15 cellular contexts compared by ENCODE assay signal in the genomic region with DNA sequence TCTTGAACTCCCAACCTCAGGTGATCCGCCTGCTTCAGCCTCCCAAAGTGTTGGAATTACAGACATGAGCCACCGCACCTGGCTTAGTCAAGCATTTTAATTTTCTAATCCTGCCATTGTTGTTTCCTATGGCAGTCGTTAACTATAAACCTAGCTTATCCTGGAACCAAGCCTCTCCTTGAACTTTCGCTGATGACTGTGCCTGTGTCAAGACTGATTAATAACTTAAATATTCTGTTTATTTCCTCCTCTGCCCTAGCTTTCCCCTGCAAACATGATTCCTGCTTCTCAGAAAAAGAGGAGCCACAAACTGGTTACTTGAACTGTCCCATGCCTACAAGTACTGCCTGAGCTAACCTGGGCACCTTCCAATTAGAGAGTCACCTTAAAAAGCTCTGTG. TPM values are rescaled to one million over a fixed set of nuclear protein-coding genes. Genes with fewer than 3 reads are reported as not detected.
DNase-seq lines count a peak whose midpoint lies in the region; ATAC-seq and TF ChIP-seq lines count a peak whose summit lies in the region.
"Had no signal": no experiment of that assay in that cellular context is flagged by ENCODE, and none has a peak within 500 bp of the region (broad histone marks: within the 10 kb centered on the region; RNA-seq: fewer than 3 reads in every experiment).

No MANE protein-coding gene starts in this region.

- ATAC-seq in HG03342 (IDR thresholded peaks at IDR 0.05; ENCODE audit: unreplicated experiment): no peak

- no peaks in the 10 kb centered on the region for H3K27me3 ChIP-seq in PC-9 (ENCODE audit: insufficient read depth, low read depth)
- H3K27me3 ChIP-seq: tibial nerve had no signal

- H3K9me3 ChIP-seq in PC-9 (ENCODE audit: insufficient read depth, low read depth): no peaks in the 10 kb centered on the region
- H3K9me3 ChIP-seq: tibial nerve had no signal

- no peaks in the 10 kb centered on the region for H4K20me1 ChIP-seq in PC-9 (ENCODE audit: insufficient read depth)

- H3K4me2 ChIP-seq in PC-9: no peak overlapping the region

- intact Hi-C loops in PC-9 (cut with micrococcal nuclease; ENCODE audit: unreplicated experiment): no loop called here

- H3K36me3 ChIP-seq in PC-9 (ENCODE audit: low read depth): no peaks in the 10 kb centered on the region
- H3K36me3 ChIP-seq: tibial nerve had no signal

- no peaks in the 10 kb centered on the region for H3K79me2 ChIP-seq in PC-9 (ENCODE audit: low read depth)

- no peak overlapping the region; the same call in 1 of the 2 replicates for H2AFZ ChIP-seq in PC-9

- peak overlapping the region; percentile 50 for H3K27ac ChIP-seq in PC-9
- H3K27ac ChIP-seq in epithelial cell of prostate: peak overlapping the region; percentile 40

- CTCF ChIA-PET in PC-9 (lab: Charles Lee): interaction anchor here (1.1 kb wide), 1 partner anchor 42 kb away, joined by 3 read pairs; no protein-coding TSS in a partner anchor

- peaks cover 11% of the 10 kb centered on the region; the same call in 1 of the 2 replicates for H3K4me1 ChIP-seq in PC-9 (replicated peaks; ENCODE audit: insufficient read depth)
- H3K4me1 ChIP-seq: tibial nerve had no signal

- H3K4me3 ChIP-seq in PC-9: no peak overlapping the region
- H3K4me3 ChIP-seq: tibial nerve had no signal

- H3K9me2 ChIP-seq in PC-9 (ENCODE audit: insufficient read depth): no peaks in the 10 kb centered on the region

- H3F3A ChIP-seq in PC-9 (ENCODE audit: insufficient read depth, low read depth): peaks cover 10% of the 10 kb centered on the region; the same call in 1 of the 2 replicates

- DNase-seq in EL: peak; percentile 70
- DNase-seq in PC-9: peak; percentile 21 to 89
- peak; percentile 73 for DNase-seq in epithelial cell of prostate (ENCODE audit: low read depth, low spot score)
- peak; percentile 66 for DNase-seq in mucosa of gallbladder (ENCODE audit: low spot score)
- no peak for DNase-seq in hypothalamus (lab: John Stamatoyannopoulos, UW)
- DNase-seq in NCI-H1930 (lab: John Stamatoyannopoulos, UW): no peak
- DNase-seq in NCI-H1436 treated with DMSO at 0.1 percent for 48 hours (lab: John Stamatoyannopoulos, UW): no peak
- DNase-seq: activated CD4-positive, alpha-beta T cell treated with anti-CD3 and anti-CD28 coated beads for 48 hours; activated T-cell treated with anti-CD3 and anti-CD28 coated beads, Interleukin-2, amount 50 U/mL, for 1 hour; NCI-H1417; NCI-H510A had no signal

- no TSS peak for BruUV-seq in PC-9 (replicated peaks; lab: Mats Ljungman, UMichigan)

- POLR2A ChIA-PET in PC-9 (lab: Charles Lee; ENCODE audit: unreplicated experiment): interaction anchor here (0.5 to 0.6 kb wide), 2 partner anchors 17 to 101 kb away, joined by 3 to 4 read pairs; no protein-coding TSS in a partner anchor

- TF ChIP-seq CTCF in PC-9 (conservative IDR thresholded peaks at IDR 0.05): no peak

RNA-seq across cellular contexts. Expression of a gene that starts 1.5 kb away (rescaled TPM):
- total RNA-seq in PC-9 (2021) (0.65 and 1.6 TPM in 2 replicates), mucosa of gallbladder (62.1 TPM)
- total RNA-seq: B cell had no signal

RNA-seq across cellular contexts. Expression of a gene that starts 45.3 kb away (rescaled TPM):
- total RNA-seq in PC-9 (2021) (1.2 TPM in 1 of 2 replicates, not detected in the other), mucosa of gallbladder (3.4 TPM)

RNA-seq across cellular contexts. Expression of a gene that starts 53.4 kb away (rescaled TPM):
- total RNA-seq in PC-9 (2021): not detected in 2 replicates
- total RNA-seq in mucosa of gallbladder: not detected
- total RNA-seq: B cell, cerebellum, tibial nerve had no signal

Comparison
In these comparisons a context has a peak if more than half of its experiments do, and no peak if none do; other contexts are left out.
1. DNase-seq: peak in EL (single experiment), PC-9 (2 of 2), epithelial cell of prostate (single experiment) and mucosa of gallbladder (single experiment); none in hypothalamus (0 of 51), NCI-H1930 (0 of 2) and NCI-H1436 treated with DMSO at 0.1 percent for 48 hours (single experiment).
2. RNA of a gene that starts 1.5 kb away (total RNA-seq): 62.1 TPM in mucosa of gallbladder (single experiment); 0.65 to 1.6 TPM in PC-9; every median in the first group is over 10 times any median in the second.